16 cellular contexts compared by ENCODE assay signal in genomic region chr2:240291337-240291751, GRCh38.
DNase-seq lines count a peak whose midpoint lies in the region; ATAC-seq and TF ChIP-seq lines count a peak whose summit lies in the region.
"Had no signal": no experiment of that assay in that cellular context is flagged by ENCODE, and none has a peak within 500 bp of the region (broad histone marks: within the 10 kb centered on the region; RNA-seq: fewer than 3 reads in every experiment).

No MANE protein-coding gene starts in this region.

- TF ChIP-seq CTCF in coronary artery (IDR thresholded peaks at IDR 0.05) (no peak), stomach (IDR thresholded peaks at IDR 0.05) (no peak)

- no peak overlapping the region for H3K27ac ChIP-seq in coronary artery
- H3K27ac ChIP-seq in stomach, result no peak overlapping the region
- H3K27ac ChIP-seq: HL-60 had no signal

- no peaks in the 10 kb centered on the region for H3K36me3 ChIP-seq in stomach

- no peaks in the 10 kb centered on the region for H3K9me3 Mint-ChIP-seq in activated CD4-positive, alpha-beta T cell treated with anti-CD3 and anti-CD28 coated beads, Interleukin-2, amount 10 ng/mL, durations not matched to agents 7 days and 5 days

- CTCF ChIA-PET in activated CD4-positive, alpha-beta T cell treated with anti-CD3 and anti-CD28 coated beads, Interleukin-2, amount 10 ng/mL, durations not matched to agents 7 days and 5 days (lab: Charles Lee), result no interaction called here

- H3K4me3 ChIP-seq in coronary artery (no peak overlapping the region), stomach (no peak overlapping the region)

- no peaks in the 10 kb centered on the region for H3K27me3 ChIP-seq in stomach

- intact Hi-C loops in cardiac septum (cut with DNase I) (no loop called here), Right ventricle myocardium inferior (cut with DNase I) (no loop called here), stomach (cut with DNase I; ENCODE audit: low total_unique reads) (no loop called here)

- TF ChIP-seq EP300 in stomach (IDR thresholded peaks at IDR 0.05), result no peak

- no peak for ATAC-seq in Right ventricle myocardium inferior

- 66 to 75% (median 73%) methylated on average over 12 to 13 of the region's 13 CpGs for WGBS in stomach, 5 donors

- no peaks in the 10 kb centered on the region for H3K27me3 Mint-ChIP-seq in activated CD4-positive, alpha-beta T cell treated with anti-CD3 and anti-CD28 coated beads, Interleukin-2, amount 10 ng/mL, durations not matched to agents 7 days and 5 days

- no peaks in the 10 kb centered on the region for H3K9me3 ChIP-seq in stomach

- H3K4me1 ChIP-seq in stomach, result no peaks in the 10 kb centered on the region

- DNase-seq in cardiac septum (ENCODE audit: low spot score) (peak; percentile 55), Right ventricle myocardium inferior (ENCODE audit: missing footprints) (no peak), coronary artery (ENCODE audit: low spot score) (peak; percentile 60), myocyte (ENCODE audit: low read depth) (peak; percentile 67), stomach (peak; percentile 17), UCSD-AML1 (lab: John Stamatoyannopoulos, UW; ENCODE audit: unreplicated experiment) (no peak)
- no peak for DNase-seq in stimulated activated CD4-positive, alpha-beta T cell treated with anti-CD3 and anti-CD28 coated beads, Interleukin-12 subunit alpha, Interleukin-12 subunit beta, amount 100 ng/mL, for 4 hours
- no peak for DNase-seq in activated CD4-positive, alpha-beta T cell treated with anti-CD3 and anti-CD28 coated beads, Interleukin-2, amount 10 ng/mL, durations not matched to agents 7 days and 5 days
- DNase-seq: C1 segment of cervical spinal cord, GDM1, KBM-7, NCI-H1417 treated with DMSO at 0.1 percent for 48 hours, NCI-H2029, NCI-H748 treated with DMSO at 0.1 percent for 48 hours, OCI-M1 had no signal

- H3K36me3 Mint-ChIP-seq in activated CD4-positive, alpha-beta T cell treated with anti-CD3 and anti-CD28 coated beads, Interleukin-2, amount 10 ng/mL, durations not matched to agents 7 days and 5 days (ENCODE audit: low read depth), result no peaks in the 10 kb centered on the region

- no peak overlapping the region for H3K27ac Mint-ChIP-seq in activated CD4-positive, alpha-beta T cell treated with anti-CD3 and anti-CD28 coated beads, Interleukin-2, amount 10 ng/mL, durations not matched to agents 7 days and 5 days

- no peak overlapping the region for H3K4me3 Mint-ChIP-seq in activated CD4-positive, alpha-beta T cell treated with anti-CD3 and anti-CD28 coated beads, Interleukin-2, amount 10 ng/mL, durations not matched to agents 7 days and 5 days

- H3K4me1 Mint-ChIP-seq in activated CD4-positive, alpha-beta T cell treated with anti-CD3 and anti-CD28 coated beads, Interleukin-2, amount 10 ng/mL, durations not matched to agents 7 days and 5 days, result no peaks in the 10 kb centered on the region

- TF ChIP-seq POLR2A in stomach (IDR thresholded peaks at IDR 0.05), result no peak

- POLR2A ChIA-PET in activated CD4-positive, alpha-beta T cell treated with anti-CD3 and anti-CD28 coated beads, Interleukin-2, amount 10 ng/mL, durations not matched to agents 7 days and 5 days (lab: Charles Lee), result no interaction called here

Comparison
In these comparisons a context has a peak if more than half of its experiments do, and no peak if none do; other contexts are left out.
1. DNase-seq: peak in cardiac septum (single experiment), coronary artery (single experiment), myocyte (single experiment) and stomach (single experiment); none in Right ventricle myocardium inferior (single experiment), stimulated activated CD4-positive, alpha-beta T cell treated with anti-CD3 and anti-CD28 coated beads, Interleukin-12 subunit alpha, Interleukin-12 subunit beta, amount 100 ng/mL, for 4 hours (single experiment), activated CD4-positive, alpha-beta T cell treated with anti-CD3 and anti-CD28 coated beads, Interleukin-2, amount 10 ng/mL, durations not matched to agents 7 days and 5 days (single experiment) and UCSD-AML1 (single experiment).